2 cellular contexts compared by ENCODE assay signal in the genomic region with DNA sequence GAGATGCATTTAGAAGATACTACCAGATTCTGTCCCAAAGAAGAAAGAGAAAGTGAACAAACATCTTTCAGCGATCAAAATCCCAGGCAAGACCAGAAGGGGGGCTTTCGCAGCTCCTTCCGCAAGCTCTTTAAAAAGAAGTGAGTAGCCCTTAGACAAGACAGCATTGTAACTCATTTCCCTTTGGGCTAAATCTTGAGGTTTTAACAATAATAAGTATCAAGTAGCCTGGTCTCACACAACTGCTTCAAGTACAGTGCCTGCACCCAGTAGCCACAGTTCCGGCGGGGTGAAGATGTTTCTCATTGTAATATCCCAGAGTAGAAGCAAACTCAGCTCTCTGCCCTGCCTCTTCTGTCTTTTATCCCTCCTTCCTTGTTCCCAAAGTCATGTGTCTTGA.
TF ChIP-seq lines count a peak whose summit lies in the region.

No MANE protein-coding gene starts in this region.

TF ChIP-seq in GM23338, 12 proteins besides CTCF, POLR2A, EP300 and RAD21:
- TF ChIP-seq JUNB (IDR thresholded peaks at IDR 0.05; ENCODE audit: unreplicated experiment) (no peak), ZNF114 (CRISPR knock-in tag; IDR thresholded peaks at IDR 0.05) (no peak), NANOG (IDR thresholded peaks at IDR 0.05; ENCODE audit: borderline replicate concordance) (no peak), STAT1 (IDR thresholded peaks at IDR 0.05; ENCODE audit: unreplicated experiment) (no peak), EZH2 (IDR thresholded peaks at IDR 0.05; ENCODE audit: low read depth, unreplicated experiment) (no peak), ZNF462 (CRISPR knock-in tag; IDR thresholded peaks at IDR 0.05) (no peak)

TF ChIP-seq in H1, 55 proteins besides CTCF, POLR2A, EP300 and RAD21:
- TF ChIP-seq SIRT6 (IDR thresholded peaks at IDR 0.05; ENCODE audit: low read length) = no peak
- TF ChIP-seq CBX8 (IDR thresholded peaks at IDR 0.05; ENCODE audit: borderline replicate concordance, low read depth, low read length) = no peak
- TF ChIP-seq, protein P1, sequence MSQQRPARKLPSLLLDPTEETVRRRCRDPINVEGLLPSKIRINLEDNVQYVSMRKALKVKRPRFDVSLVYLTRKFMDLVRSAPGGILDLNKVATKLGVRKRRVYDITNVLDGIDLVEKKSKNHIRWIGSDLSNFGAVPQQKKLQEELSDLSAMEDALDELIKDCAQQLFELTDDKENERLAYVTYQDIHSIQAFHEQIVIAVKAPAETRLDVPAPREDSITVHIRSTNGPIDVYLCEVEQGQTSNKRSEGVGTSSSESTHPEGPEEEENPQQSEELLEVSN (IDR thresholded peaks at IDR 0.05) = no peak
